In genomic region chr2:226791487-226792081, GRCh38 we compare ENCODE assay signal across 8 cellular contexts. TPM values are rescaled to one million over a fixed set of nuclear protein-coding genes. Genes with fewer than 3 reads are reported as not detected.
DNase-seq lines count a peak whose midpoint lies in the region; ATAC-seq and TF ChIP-seq lines count a peak whose summit lies in the region.

No MANE protein-coding gene starts in this region.

- H3K27me3 ChIP-seq in BE2C (no peaks in the 10 kb centered on the region), colonic mucosa (no peaks in the 10 kb centered on the region)

- H3K4me1 ChIP-seq in BE2C (no peaks in the 10 kb centered on the region), colonic mucosa (no peaks in the 10 kb centered on the region)

- H3K9me3 ChIP-seq in BE2C (no peaks in the 10 kb centered on the region), colonic mucosa (no peaks in the 10 kb centered on the region)

- TF ChIP-seq CTCF in BE2C (IDR thresholded peaks at IDR 0.05; ENCODE audit: low read depth, low read length) (peak; percentile 12; the same call in 1 of the 2 replicates), colonic mucosa (IDR thresholded peaks at IDR 0.05) (peak; percentile 48)

- DNase-seq in BE2C (peak; percentile 96), NCI-H446 (lab: John Stamatoyannopoulos, UW) (peak; percentile 78 to 90), colonic mucosa (peak; percentile 92), left kidney (ENCODE audit: low read depth, low spot score) (peak; percentile 96)
- peak; percentile 93 for DNase-seq in activated CD4-positive, alpha-beta T cell treated with anti-CD3 and anti-CD28 coated beads for 4 hours
- DNase-seq in stimulated activated CD4-positive, alpha-beta T cell treated with anti-CD3 and anti-CD28 coated beads, Interleukin-2, amount 100 ng/mL, for 4 hours (ENCODE audit: low read depth), result peak; percentile 92

- peak overlapping the region; percentile 83 for H3K27ac ChIP-seq in colonic mucosa

- intact Hi-C loops in colonic mucosa (cut with DNase I), result loop anchor here (10.0 kb wide), 2 partner anchors 137 to 347 kb away; no protein-coding TSS in a partner anchor

- peak overlapping the region; percentile 78 to 93 for H3K9ac ChIP-seq in colonic mucosa (ENCODE audit: low read depth in 2 of 2, low read length in 2 of 2)

- ATAC-seq in GM19043 (IDR thresholded peaks at IDR 0.05; ENCODE audit: low read depth, unreplicated experiment) (peak; percentile 98), HG03280 (IDR thresholded peaks at IDR 0.05; ENCODE audit: unreplicated experiment) (peak; percentile 99)

- H3K4me3 ChIP-seq in BE2C (ENCODE audit: low read depth, low read length) (peak overlapping the region; percentile 69), colonic mucosa (peak overlapping the region; percentile 51)

- H3K36me3 ChIP-seq in BE2C, result no peaks in the 10 kb centered on the region
- H3K36me3 ChIP-seq in colonic mucosa, result no peaks in the 10 kb centered on the region

RNA-seq across cellular contexts. Expression of gene IRS1, which starts 8.0 kb away (rescaled TPM):
- 7.8 TPM for polyA plus RNA-seq in BE2C (2012; ENCODE audit: insufficient read depth, insufficient read length, low read depth)
- total RNA-seq in colonic mucosa, result 10 to 100 TPM in 1 of 2 donors, 1 to 10 TPM in 1; 9.5 to 17.4 TPM

RNA-seq across cellular contexts. Expression of gene RHBDD1, which starts 44.3 kb away (rescaled TPM):
- 40.9 TPM for polyA plus RNA-seq in BE2C (2012; ENCODE audit: insufficient read depth, insufficient read length, low read depth)
- 10 to 100 TPM; 29.9 to 31.7 TPM for total RNA-seq in colonic mucosa

Comparison
In these comparisons a context has a peak if more than half of its experiments do, and no peak if none do; other contexts are left out.
1. Peak in every context shown above with its lines: DNase-seq, ATAC-seq, H3K4me3 ChIP-seq and H3K27ac ChIP-seq.